In the genomic region with DNA sequence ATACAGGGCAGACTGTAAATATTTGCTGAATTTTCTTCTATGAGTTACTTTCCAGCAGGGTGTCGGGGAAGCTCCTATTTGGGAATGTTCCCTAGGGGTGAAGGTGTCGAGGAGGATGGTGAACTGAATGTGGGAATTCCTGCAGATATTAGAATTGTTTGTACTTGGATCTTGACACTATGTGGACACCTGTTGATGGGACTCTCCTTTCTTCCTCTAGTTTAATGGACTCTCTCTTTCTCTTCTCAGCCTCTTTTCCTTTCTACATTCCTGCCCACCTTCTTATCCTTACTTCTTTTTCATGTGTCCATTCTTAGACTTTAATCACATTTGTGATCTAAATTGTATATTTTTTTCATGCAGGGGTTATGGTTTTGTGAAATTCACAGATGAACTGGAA, we compare ENCODE assay signal across 34 cellular contexts. TPM values are rescaled to one million over a fixed set of nuclear protein-coding genes. Genes with fewer than 3 reads are reported as not detected.
"Had no signal": no experiment of that assay in that cellular context is flagged by ENCODE, and none has a peak within 500 bp of the region (broad histone marks: within the 10 kb centered on the region; RNA-seq: fewer than 3 reads in every experiment).

No MANE protein-coding gene starts in this region.

- H3K4me3 Mint-ChIP-seq: activated CD4-positive, alpha-beta memory T cell treated with anti-CD3 and anti-CD28 coated beads for 36 hours; activated CD8-positive, alpha-beta memory T cell treated with anti-CD3 and anti-CD28 coated beads, Interleukin-2, amount 10 ng/mL, durations not matched to agents 7 days and 5 days; activated CD8-positive, alpha-beta T cell treated with anti-CD3 and anti-CD28 coated beads, Interleukin-2, amount 10 ng/mL, durations not matched to agents 7 days and 5 days; activated naive CD8-positive, alpha-beta T cell; activated T-cell treated with anti-CD3 and anti-CD28 coated beads, Interleukin-2, amount 50 U/mL, for 4 hours; activated T-helper 17 cell treated with anti-CD3 and anti-CD28 coated beads, Interleukin-2, amount 50 U/mL, for 72 hours; effector memory CD8-positive, alpha-beta T cell; WTC11 had no signal

- H3K27ac Mint-ChIP-seq: activated CD4-positive, alpha-beta memory T cell treated with anti-CD3 and anti-CD28 coated beads for 36 hours; activated CD8-positive, alpha-beta memory T cell treated with anti-CD3 and anti-CD28 coated beads, Interleukin-2, amount 10 ng/mL, durations not matched to agents 7 days and 5 days; activated CD8-positive, alpha-beta T cell treated with anti-CD3 and anti-CD28 coated beads, Interleukin-2, amount 10 ng/mL, durations not matched to agents 7 days and 5 days; activated naive CD8-positive, alpha-beta T cell; activated T-helper 17 cell treated with anti-CD3 and anti-CD28 coated beads, Interleukin-2, amount 50 U/mL, for 72 hours; effector memory CD8-positive, alpha-beta T cell; WTC11 had no signal

- H3K9me3 ChIP-seq: adrenal gland, body of pancreas, esophagus muscularis mucosa, gastrocnemius medialis, heart left ventricle had no signal

- H3K9me3 Mint-ChIP-seq: activated CD4-positive, alpha-beta memory T cell treated with anti-CD3 and anti-CD28 coated beads for 36 hours; activated T-cell treated with anti-CD3 and anti-CD28 coated beads, Interleukin-2, amount 50 U/mL, for 4 hours; activated T-helper 17 cell treated with anti-CD3 and anti-CD28 coated beads, Interleukin-2, amount 50 U/mL, for 72 hours; effector memory CD8-positive, alpha-beta T cell; WTC11 had no signal

- H3K27me3 Mint-ChIP-seq: activated CD4-positive, alpha-beta memory T cell treated with anti-CD3 and anti-CD28 coated beads for 36 hours; activated CD8-positive, alpha-beta memory T cell treated with anti-CD3 and anti-CD28 coated beads, Interleukin-2, amount 10 ng/mL, durations not matched to agents 7 days and 5 days; activated naive CD8-positive, alpha-beta T cell; activated T-helper 17 cell treated with anti-CD3 and anti-CD28 coated beads, Interleukin-2, amount 50 U/mL, for 72 hours; effector memory CD8-positive, alpha-beta T cell had no signal

- H3K27ac ChIP-seq: adrenal gland, body of pancreas, esophagus muscularis mucosa, foreskin keratinocyte, gastrocnemius medialis, heart left ventricle, VCaP had no signal

- H3K4me1 Mint-ChIP-seq: activated CD8-positive, alpha-beta memory T cell treated with anti-CD3 and anti-CD28 coated beads, Interleukin-2, amount 10 ng/mL, durations not matched to agents 7 days and 5 days; activated T-helper 17 cell treated with anti-CD3 and anti-CD28 coated beads, Interleukin-2, amount 50 U/mL, for 72 hours; WTC11 had no signal

- H3K4me1 ChIP-seq: adrenal gland, body of pancreas, esophagus muscularis mucosa, foreskin keratinocyte, heart left ventricle had no signal

- H3K27me3 ChIP-seq: adrenal gland, body of pancreas, esophagus muscularis mucosa, foreskin keratinocyte, gastrocnemius medialis, heart left ventricle had no signal

- ATAC-seq: activated CD8-positive, alpha-beta memory T cell treated with anti-CD3 and anti-CD28 coated beads, Interleukin-2, amount 10 ng/mL, durations not matched to agents 7 days and 5 days; activated CD8-positive, alpha-beta T cell treated with anti-CD3 and anti-CD28 coated beads, Interleukin-2, amount 10 ng/mL, durations not matched to agents 7 days and 5 days; activated T-cell treated with anti-CD3 and anti-CD28 coated beads, Interleukin-2, amount 50 U/mL, for 4 hours; activated T-helper 17 cell treated with anti-CD3 and anti-CD28 coated beads, Interleukin-2, amount 50 U/mL, for 72 hours; body of pancreas; effector memory CD8-positive, alpha-beta T cell; foreskin keratinocyte; gastrocnemius medialis; heart left ventricle; WTC11 had no signal

- DNase-seq: activated CD4-positive, alpha-beta memory T cell treated with anti-CD3 and anti-CD28 coated beads for 36 hours; activated CD4-positive, alpha-beta T cell treated with anti-CD3 and anti-CD28 coated beads for 1 hour; activated CD4-positive, alpha-beta T cell treated with anti-CD3 and anti-CD28 coated beads for 4 hours; activated CD4-positive, alpha-beta T cell treated with anti-CD3 and anti-CD28 coated beads, Interleukin-2, amount 50 U/mL, for 1 hour; activated CD8-positive, alpha-beta memory T cell treated with anti-CD3 and anti-CD28 coated beads, Interleukin-2, amount 10 ng/mL, durations not matched to agents 7 days and 5 days; activated CD8-positive, alpha-beta memory T cell treated with anti-CD3 and anti-CD28 coated beads, Interleukin-2, amount 50 U/mL, for 4 hours; activated CD8-positive, alpha-beta T cell treated with anti-CD3 and anti-CD28 coated beads, Interleukin-2, amount 10 ng/mL, durations not matched to agents 7 days and 5 days; activated effector memory CD4-positive, alpha-beta T cell treated with Interleukin-2 at 50 U/mL for 16 hours; activated gamma-delta T cell treated with Interleukin-2 at 50 U/mL for 16 hours; activated naive CD4-positive, alpha-beta T cell treated with anti-CD3 and anti-CD28 coated beads, Interleukin-2, amount 50 U/mL, for 16 hours; activated naive CD4-positive, alpha-beta T cell treated with Interleukin-2 at 50 U/mL for 16 hours; activated T-cell treated with anti-CD3 and anti-CD28 coated beads, Interleukin-2, amount 50 U/mL, for 4 hours; adrenal gland; amygdala; aorta; body of pancreas; caudate nucleus; cortex of kidney; dermis blood vessel endothelial cell; effector CD4-positive, alpha-beta T cell; effector memory CD8-positive, alpha-beta T cell; erythroblast; foreskin keratinocyte; gastrocnemius medialis; glutamatergic neuron; heart left ventricle; T-helper 2 cell had no signal

RNA-seq across cellular contexts. Expression of a gene that starts 25.1 kb away (rescaled TPM):
- total RNA-seq: activated CD4-positive, alpha-beta memory T cell treated with anti-CD3 and anti-CD28 coated beads for 36 hours; activated CD8-positive, alpha-beta memory T cell treated with anti-CD3 and anti-CD28 coated beads for 36 hours; activated CD8-positive, alpha-beta memory T cell treated with anti-CD3 and anti-CD28 coated beads, Interleukin-2, amount 10 ng/mL, durations not matched to agents 7 days and 5 days; activated CD8-positive, alpha-beta T cell treated with anti-CD3 and anti-CD28 coated beads, Interleukin-2, amount 10 ng/mL, durations not matched to agents 7 days and 5 days; activated T-cell treated with anti-CD3 and anti-CD28 coated beads, Interleukin-2, amount 50 U/mL, for 4 hours; activated T-helper 17 cell treated with anti-CD3 and anti-CD28 coated beads, Interleukin-2, amount 50 U/mL, for 72 hours; T-helper 1 cell treated with Interleukin-12 subunit alpha and Interleukin-12 subunit beta and Interleukin-4 antibody, amounts not matched to agents 30 ng/mL and 1 ng/mL, for 36 hours had no signal
